ENCODE assay signal across 22 cellular contexts in genomic region chr6:13368716-13369115, GRCh38. TPM values are rescaled to one million over a fixed set of nuclear protein-coding genes. Genes with fewer than 3 reads are reported as not detected.
DNase-seq lines count a peak whose midpoint lies in the region; ATAC-seq lines count a peak whose summit lies in the region.
"Had no signal": no experiment of that assay in that cellular context is flagged by ENCODE, and none has a peak within 500 bp of the region (broad histone marks: within the 10 kb centered on the region; RNA-seq: fewer than 3 reads in every experiment).

No MANE protein-coding gene starts in this region.

- H3K9me3 ChIP-seq in adipocyte (ENCODE audit: control insufficient read depth, low read length): no peaks in the 10 kb centered on the region
- H3K9me3 ChIP-seq: neutrophil, SJCRH30 had no signal

- DNase-seq in EL (peak; percentile 62), LHCN-M2 (ENCODE audit: low read depth) (peak; percentile 27), adipocyte (ENCODE audit: low read depth) (peak; percentile 16), hepatic stellate cell (ENCODE audit: low spot score) (peak; percentile 45), retina (no peak), MV-4-11 (lab: John Stamatoyannopoulos, UW) (no peak)
- DNase-seq: activated CD4-positive, alpha-beta T cell treated with anti-CD3 and anti-CD28 coated beads, Interleukin-2, amount 10 ng/mL, durations not matched to agents 24 days and 14 days; activated naive CD4-positive, alpha-beta T cell; activated T-cell treated with anti-CD3 and anti-CD28 coated beads, Interleukin-2, amount 50 U/mL, for 48 hours; amniotic stem cell; DMS53; endodermal cell; mesendoderm; NCI-H1092; NCI-H187; NCI-H446 treated with DMSO at 0.1 percent for 48 hours; SJCRH30; stimulated activated CD4-positive, alpha-beta T cell treated with anti-CD3 and anti-CD28 coated beads, Interleukin-1b, Interleukin-23, amount 100 ng/mL, for 48 hours had no signal

- no peak for ATAC-seq in HG03565 (IDR thresholded peaks at IDR 0.05; ENCODE audit: unreplicated experiment)

- H3K27me3 ChIP-seq in adipocyte (replicated peaks; ENCODE audit: control insufficient read depth, insufficient read depth, low read length): no peaks in the 10 kb centered on the region
- H3K27me3 ChIP-seq: cardiac muscle cell, neutrophil, SJCRH30 had no signal

- H3K9ac ChIP-seq in adipocyte (ENCODE audit: low read length): no peak overlapping the region

- no peak overlapping the region for H3K4me3 ChIP-seq in adipocyte (ENCODE audit: low read length)
- H3K4me3 ChIP-seq: cardiac muscle cell, SJCRH30, skin epidermis had no signal

- no peaks in the 10 kb centered on the region for H3K4me1 ChIP-seq in adipocyte (ENCODE audit: control insufficient read depth, insufficient read depth, low read length)
- H3K4me1 ChIP-seq: SJCRH30 had no signal

- H3K36me3 ChIP-seq in adipocyte (ENCODE audit: control insufficient read depth, insufficient read depth, low read length, severe bottlenecking): peaks cover 7% of the 10 kb centered on the region
- H3K36me3 ChIP-seq: cardiac muscle cell, SJCRH30 had no signal

RNA-seq across cellular contexts. Expression of gene TBC1D7, which starts 40.4 kb away (rescaled TPM):
- 10.6 and 18.1 TPM in 2 replicates for total RNA-seq in LHCN-M2 (2014; rRNA removed)
- polyA plus RNA-seq in LHCN-M2 (2012): 22.1 TPM

Comparison
In these comparisons a context has a peak if more than half of its experiments do, and no peak if none do; other contexts are left out.
1. DNase-seq: peak in EL (single experiment), LHCN-M2 (single experiment), adipocyte (single experiment) and hepatic stellate cell (single experiment); none in retina (single experiment) and MV-4-11 (single experiment).